10 cellular contexts compared by ENCODE assay signal in genomic region chr3:43289401-43289800, GRCh38. TPM values are rescaled to one million over a fixed set of nuclear protein-coding genes. Genes with fewer than 3 reads are reported as not detected.
DNase-seq lines count a peak whose midpoint lies in the region; ATAC-seq and TF ChIP-seq lines count a peak whose summit lies in the region.
"Had no signal": no experiment of that assay in that cellular context is flagged by ENCODE, and none has a peak within 500 bp of the region (broad histone marks: within the 10 kb centered on the region; RNA-seq: fewer than 3 reads in every experiment).

No MANE protein-coding gene starts in this region.

- no peak for DNase-seq in activated CD4-positive, alpha-beta T cell treated with anti-CD3 and anti-CD28 coated beads, Interleukin-2, amount 10 ng/mL, durations not matched to agents 7 days and 5 days
- DNase-seq in activated CD4-positive, alpha-beta T cell treated with anti-CD3 and anti-CD28 coated beads for 1 hour: no peak
- DNase-seq in ascending aorta (ENCODE audit: low spot score in 2 of 2): no peak
- DNase-seq in right lobe of liver: no peak
- no peak for DNase-seq in SJCRH30
- no peak for DNase-seq in midbrain (lab: John Stamatoyannopoulos, UW)
- no peak for DNase-seq in superior temporal gyrus (ENCODE audit: extremely low spot score)
- DNase-seq: central memory CD4-positive, alpha-beta T cell; NCI-H1436 had no signal

- H3K9me3 ChIP-seq in ascending aorta (no peaks in the 10 kb centered on the region), right lobe of liver (no peaks in the 10 kb centered on the region), thymus (ENCODE audit: control insufficient read depth) (no peaks in the 10 kb centered on the region), SJCRH30 (replicated peaks) (no peaks in the 10 kb centered on the region)

- CTCF ChIA-PET in activated CD4-positive, alpha-beta T cell treated with anti-CD3 and anti-CD28 coated beads, Interleukin-2, amount 10 ng/mL, durations not matched to agents 7 days and 5 days (lab: Charles Lee): interaction anchor here (1.5 kb wide), 1 partner anchor 25 kb away, joined by 4 read pairs; no protein-coding TSS in a partner anchor

- H3K4me1 Mint-ChIP-seq in activated CD4-positive, alpha-beta T cell treated with anti-CD3 and anti-CD28 coated beads, Interleukin-2, amount 10 ng/mL, durations not matched to agents 7 days and 5 days: peaks cover 64% of the 10 kb centered on the region

- peaks cover 53% of the 10 kb centered on the region for H3K36me3 Mint-ChIP-seq in activated CD4-positive, alpha-beta T cell treated with anti-CD3 and anti-CD28 coated beads, Interleukin-2, amount 10 ng/mL, durations not matched to agents 7 days and 5 days (ENCODE audit: low read depth)

- H3K4me1 ChIP-seq in ascending aorta (peaks cover 0 to 12% of the 10 kb centered on the region in 2 donors), right lobe of liver (peaks cover 0 to 40% (median 8%) of the 10 kb centered on the region in 4 donors), thymus (ENCODE audit: control insufficient read depth, insufficient read depth, low read length) (peaks cover 29% of the 10 kb centered on the region), SJCRH30 (no peaks in the 10 kb centered on the region)

- TF ChIP-seq POLR2A in right lobe of liver (IDR thresholded peaks at IDR 0.05): no peak

- no peak overlapping the region for H3K27ac ChIP-seq in ascending aorta
- H3K27ac ChIP-seq in right lobe of liver: peak overlapping the region; percentile 78 to 96 (median 80)
- no peak overlapping the region for H3K27ac ChIP-seq in thymus (ENCODE audit: low read depth)
- H3K27ac ChIP-seq in SJCRH30: no peak overlapping the region

- H3K27me3 ChIP-seq in ascending aorta (no peaks in the 10 kb centered on the region), right lobe of liver (no peaks in the 10 kb centered on the region), thymus (ENCODE audit: control insufficient read depth, insufficient read depth) (no peaks in the 10 kb centered on the region), SJCRH30 (no peaks in the 10 kb centered on the region)

- 0% methylated on average over 2 of the region's 2 CpGs for WGBS in right lobe of liver (ENCODE audit: insufficient coverage, low coverage, low lambda C conversion rate, missing lambda C conversion rate)
- WGBS in thymus: 94% methylated on average over 2 of the region's 2 CpGs

- no peaks in the 10 kb centered on the region for H3K27me3 Mint-ChIP-seq in activated CD4-positive, alpha-beta T cell treated with anti-CD3 and anti-CD28 coated beads, Interleukin-2, amount 10 ng/mL, durations not matched to agents 7 days and 5 days

- TF ChIP-seq CTCF in ascending aorta (IDR thresholded peaks at IDR 0.05) (no peak), right lobe of liver (IDR thresholded peaks at IDR 0.05) (no peak)

- intact Hi-C loops in ascending aorta (cut with DNase I) (loop anchor here (5.0 kb wide), 3 partner anchors 103 to 483 kb away; no protein-coding TSS in a partner anchor), right lobe of liver (cut with DNase I) (no loop called here)

- peak overlapping the region; percentile 89 for H3K4me3 Mint-ChIP-seq in activated CD4-positive, alpha-beta T cell treated with anti-CD3 and anti-CD28 coated beads, Interleukin-2, amount 10 ng/mL, durations not matched to agents 7 days and 5 days

- H3K36me3 ChIP-seq in ascending aorta: peaks cover 0 to 3% of the 10 kb centered on the region in 2 donors
- no peaks in the 10 kb centered on the region for H3K36me3 ChIP-seq in right lobe of liver
- H3K36me3 ChIP-seq in thymus (ENCODE audit: control insufficient read depth, insufficient read depth): peaks cover 3% of the 10 kb centered on the region
- no peaks in the 10 kb centered on the region for H3K36me3 ChIP-seq in SJCRH30

- H3K4me3 ChIP-seq in ascending aorta (peak overlapping the region; percentile 19 to 79), right lobe of liver (peak overlapping the region; percentile 46 to 66 (median 57)), thymus (ENCODE audit: low read length) (peak overlapping the region; percentile 99), SJCRH30 (no peak overlapping the region)

- H3K9me3 Mint-ChIP-seq in activated CD4-positive, alpha-beta T cell treated with anti-CD3 and anti-CD28 coated beads, Interleukin-2, amount 10 ng/mL, durations not matched to agents 7 days and 5 days: no peaks in the 10 kb centered on the region

- POLR2A ChIA-PET in activated CD4-positive, alpha-beta T cell treated with anti-CD3 and anti-CD28 coated beads, Interleukin-2, amount 10 ng/mL, durations not matched to agents 7 days and 5 days (lab: Charles Lee): no interaction called here

- H3K27ac Mint-ChIP-seq in activated CD4-positive, alpha-beta T cell treated with anti-CD3 and anti-CD28 coated beads, Interleukin-2, amount 10 ng/mL, durations not matched to agents 7 days and 5 days: peak overlapping the region; percentile 91

- ATAC-seq in right lobe of liver: no peak

RNA-seq across cellular contexts. Expression of gene SNRK, which starts 3.1 kb away (rescaled TPM):
- total RNA-seq in activated CD4-positive, alpha-beta T cell treated with anti-CD3 and anti-CD28 coated beads, Interleukin-2, amount 10 ng/mL, durations not matched to agents 7 days and 5 days: 10 to 100 TPM; 62.9 to 65.6 TPM
- 44.3 TPM for total RNA-seq in ascending aorta
- total RNA-seq in right lobe of liver: 10 to 100 TPM; 14.0 to 26.2 (median 15.3) TPM
- 33.6 TPM for polyA plus RNA-seq in thymus
- 9.2 and 12.6 TPM in 2 replicates for total RNA-seq in SJCRH30 (2014; rRNA removed; shearing (Covaris generic))

Comparison
In these comparisons a context has a peak if more than half of its experiments do, and no peak if none do; other contexts are left out.
1. H3K27ac ChIP-seq: peak in right lobe of liver (3 of 3); none in ascending aorta (0 of 2), thymus (single experiment) and SJCRH30 (single experiment).